Comparison of ENCODE assay signal across 8 cellular contexts in genomic region chr20:35541783-35542662, GRCh38. TPM values are rescaled to one million over a fixed set of nuclear protein-coding genes. Genes with fewer than 3 reads are reported as not detected.
DNase-seq lines count a peak whose midpoint lies in the region; ATAC-seq and TF ChIP-seq lines count a peak whose summit lies in the region.

TSS of gene ERGIC3 (plus strand) at chr20:35542078. CDS start at chr20:35542098, 20 bp downstream.

- intact Hi-C loops in activated T-helper 1 cell treated with anti-CD3 and anti-CD28 coated beads, Interleukin-12 subunit alpha, Interleukin-12 subunit beta, Interleukin-2, Interleukin-4 antibody, amounts not matched to agents 30 ng/mL and 10 ng/mL and 1 ng/mL, durations not matched to agents 14 hours and 24 hours and 36 hours (cut with micrococcal nuclease), result loop anchor here (1.0 to 5.0 kb wide), 13 partner anchors 60 to 1550 kb away; partner anchors contain the start of genes CEP250, EIF6, GSS and MYH7B

- H3K9me3 Mint-ChIP-seq in activated T-helper 1 cell treated with anti-CD3 and anti-CD28 coated beads, Interleukin-12 subunit alpha, Interleukin-12 subunit beta, Interleukin-2, Interleukin-4 antibody, amounts not matched to agents 30 ng/mL and 10 ng/mL and 1 ng/mL, durations not matched to agents 14 hours and 24 hours and 36 hours, result no peaks in the 10 kb centered on the region
- no peaks in the 10 kb centered on the region for H3K9me3 Mint-ChIP-seq in naive thymus-derived CD8-positive, alpha-beta T cell
- H3K9me3 Mint-ChIP-seq in stimulated activated naive B cell treated with anti-CD40 and anti-IgM and Interleukin-4, amounts not matched to agents 10 μg/mL and 1 μg/mL and 100 μg/mL, for 72 hours, result no peaks in the 10 kb centered on the region

- H3K4me3 ChIP-seq in LNCaP clone FGC (ENCODE audit: low read depth, low read length), result peak within 1 kb of the TSS; percentile 97

- peaks cover 6% of the 10 kb centered on the region for H3K36me3 Mint-ChIP-seq in activated T-helper 1 cell treated with anti-CD3 and anti-CD28 coated beads, Interleukin-12 subunit alpha, Interleukin-12 subunit beta, Interleukin-2, Interleukin-4 antibody, amounts not matched to agents 30 ng/mL and 10 ng/mL and 1 ng/mL, durations not matched to agents 14 hours and 24 hours and 36 hours (ENCODE audit: low read depth)
- peaks cover 0 to 8% (median 0%) of the 10 kb centered on the region in 3 donors for H3K36me3 Mint-ChIP-seq in naive thymus-derived CD8-positive, alpha-beta T cell
- H3K36me3 Mint-ChIP-seq in stimulated activated naive B cell treated with anti-CD40 and anti-IgM and Interleukin-4, amounts not matched to agents 10 μg/mL and 1 μg/mL and 100 μg/mL, for 72 hours, result peaks cover 8 to 11% of the 10 kb centered on the region in 2 donors

- peak within 1 kb of the TSS; percentile 90 for H3K4me3 Mint-ChIP-seq in activated T-helper 1 cell treated with anti-CD3 and anti-CD28 coated beads, Interleukin-12 subunit alpha, Interleukin-12 subunit beta, Interleukin-2, Interleukin-4 antibody, amounts not matched to agents 30 ng/mL and 10 ng/mL and 1 ng/mL, durations not matched to agents 14 hours and 24 hours and 36 hours
- H3K4me3 Mint-ChIP-seq in naive thymus-derived CD8-positive, alpha-beta T cell, result peak within 1 kb of the TSS; percentile 82 to 97 (median 92)
- H3K4me3 Mint-ChIP-seq in stimulated activated naive B cell treated with anti-CD40 and anti-IgM and Interleukin-4, amounts not matched to agents 10 μg/mL and 1 μg/mL and 100 μg/mL, for 72 hours, result peak within 1 kb of the TSS; percentile 91

- POLR2A ChIA-PET in naive thymus-derived CD8-positive, alpha-beta T cell (lab: Charles Lee), result interaction anchor here (0.6 to 3.5 kb wide), 10 partner anchors 51 to 412 kb away, joined by 3 to 22 read pairs (median 4); partner anchors contain the start of genes EIF6, RBM39 and SCAND1

- no peak for TF ChIP-seq CTCF in LNCaP clone FGC (IDR thresholded peaks at IDR 0.05; ENCODE audit: control insufficient read depth, extremely low read depth, insufficient read depth)

- no peaks in the 10 kb centered on the region for H3K27me3 Mint-ChIP-seq in activated T-helper 1 cell treated with anti-CD3 and anti-CD28 coated beads, Interleukin-12 subunit alpha, Interleukin-12 subunit beta, Interleukin-2, Interleukin-4 antibody, amounts not matched to agents 30 ng/mL and 10 ng/mL and 1 ng/mL, durations not matched to agents 14 hours and 24 hours and 36 hours (ENCODE audit: insufficient read depth)
- peaks cover 0 to 2% (median 0%) of the 10 kb centered on the region in 5 donors for H3K27me3 Mint-ChIP-seq in naive thymus-derived CD8-positive, alpha-beta T cell
- no peaks in the 10 kb centered on the region for H3K27me3 Mint-ChIP-seq in stimulated activated naive B cell treated with anti-CD40 and anti-IgM and Interleukin-4, amounts not matched to agents 10 μg/mL and 1 μg/mL and 100 μg/mL, for 72 hours

- H3K4me1 Mint-ChIP-seq in activated T-helper 1 cell treated with anti-CD3 and anti-CD28 coated beads, Interleukin-12 subunit alpha, Interleukin-12 subunit beta, Interleukin-2, Interleukin-4 antibody, amounts not matched to agents 30 ng/mL and 10 ng/mL and 1 ng/mL, durations not matched to agents 14 hours and 24 hours and 36 hours (ENCODE audit: low read depth), result peaks cover 12% of the 10 kb centered on the region
- peaks cover 10 to 28% (median 24%) of the 10 kb centered on the region in 4 donors for H3K4me1 Mint-ChIP-seq in naive thymus-derived CD8-positive, alpha-beta T cell
- peaks cover 7 to 24% of the 10 kb centered on the region in 2 donors for H3K4me1 Mint-ChIP-seq in stimulated activated naive B cell treated with anti-CD40 and anti-IgM and Interleukin-4, amounts not matched to agents 10 μg/mL and 1 μg/mL and 100 μg/mL, for 72 hours

- DNase-seq in DMS79 (lab: John Stamatoyannopoulos, UW), result peak; percentile 89
- DNase-seq in LNCaP clone FGC (ENCODE audit: low read depth), result peak; percentile 84
- peak; percentile 98 for DNase-seq in RPMI8226
- peak; percentile 96 for DNase-seq in activated T-helper 1 cell treated with anti-CD3 and anti-CD28 coated beads, Interleukin-12 subunit alpha, Interleukin-12 subunit beta, Interleukin-2, Interleukin-4 antibody, amounts not matched to agents 30 ng/mL and 10 ng/mL and 1 ng/mL, durations not matched to agents 14 hours and 24 hours and 36 hours (ENCODE audit: low spot score)
- peak; percentile 93 for DNase-seq in fibroblast of gingiva (ENCODE audit: low read depth)
- peak; percentile 92 to 98 (median 96) for DNase-seq in naive thymus-derived CD8-positive, alpha-beta T cell
- peak; percentile 96 for DNase-seq in stimulated activated naive B cell treated with anti-CD40 and anti-IgM and Interleukin-4, amounts not matched to agents 10 μg/mL and 1 μg/mL and 100 μg/mL, for 72 hours

- peak within 1 kb of the TSS; percentile 88 for H3K27ac Mint-ChIP-seq in activated T-helper 1 cell treated with anti-CD3 and anti-CD28 coated beads, Interleukin-12 subunit alpha, Interleukin-12 subunit beta, Interleukin-2, Interleukin-4 antibody, amounts not matched to agents 30 ng/mL and 10 ng/mL and 1 ng/mL, durations not matched to agents 14 hours and 24 hours and 36 hours
- H3K27ac Mint-ChIP-seq in naive thymus-derived CD8-positive, alpha-beta T cell, result peak within 1 kb of the TSS; percentile 70 to 96 (median 91)
- peak within 1 kb of the TSS; percentile 97 for H3K27ac Mint-ChIP-seq in stimulated activated naive B cell treated with anti-CD40 and anti-IgM and Interleukin-4, amounts not matched to agents 10 μg/mL and 1 μg/mL and 100 μg/mL, for 72 hours

- ATAC-seq in GM21825 (IDR thresholded peaks at IDR 0.05; ENCODE audit: unreplicated experiment), result peak; percentile 87
- peak; percentile 96 for ATAC-seq in naive thymus-derived CD8-positive, alpha-beta T cell
- peak; percentile 95 to 99 for ATAC-seq in stimulated activated naive B cell treated with anti-CD40 and anti-IgM and Interleukin-4, amounts not matched to agents 10 μg/mL and 1 μg/mL and 100 μg/mL, for 72 hours (replicated peaks)

RNA-seq across cellular contexts. Expression of gene ERGIC3, which starts in this region (rescaled TPM):
- total RNA-seq in activated T-helper 1 cell treated with anti-CD3 and anti-CD28 coated beads, Interleukin-12 subunit alpha, Interleukin-12 subunit beta, Interleukin-2, Interleukin-4 antibody, amounts not matched to agents 30 ng/mL and 10 ng/mL and 1 ng/mL, durations not matched to agents 14 hours and 24 hours and 36 hours, result 132 and 137 TPM in 2 replicates
- 100 to 1,000 TPM; 146 to 149 TPM for total RNA-seq in naive thymus-derived CD8-positive, alpha-beta T cell
- polyA plus RNA-seq in naive thymus-derived CD8-positive, alpha-beta T cell, result 100 to 1,000 TPM; 129 to 150 (median 149) TPM

Comparison
In these comparisons a context has a peak if more than half of its experiments do, and no peak if none do; other contexts are left out.
1. Peak in every context shown above with its lines: DNase-seq, ATAC-seq and H3K4me3 ChIP-seq.